Comparison of ENCODE assay signal across 19 cellular contexts in genomic region chr1:228007801-228008341, GRCh38. TPM values are rescaled to one million over a fixed set of nuclear protein-coding genes. Genes with fewer than 3 reads are reported as not detected.
A peak's percentile ranks its signal among the peaks of the same experiment; 100 is the strongest.
DNase-seq lines count a peak whose midpoint lies in the region; ATAC-seq, FAIRE-seq and TF ChIP-seq lines count a peak whose summit lies in the region.
"Had no signal": no experiment of that assay in that cellular context is flagged by ENCODE, and none has a peak within 500 bp of the region (broad histone marks: within the 10 kb centered on the region; RNA-seq: fewer than 3 reads in every experiment).

No MANE protein-coding gene starts in this region.

- BruUV-seq in HepG2 (replicated peaks; lab: Mats Ljungman, UMichigan) = no TSS peak

- no peak for FAIRE-seq in HepG2 (lab: Jason Lieb, UNC)
- FAIRE-seq: colon had no signal

- POLR2A ChIA-PET in CD4-positive, alpha-beta T cell (lab: Charles Lee) = no interaction called here
- POLR2A ChIA-PET in HepG2 (lab: Yijun Ruan, JAX) = no interaction called here

- in situ Hi-C loops in HepG2 (cut with HindIII; ENCODE audit: extremely low pct_ligation_motif_present, low pct_unique_long_range_greater_than_20kb) = no loop called here

- peak overlapping the region; percentile 36 for H3K18ac ChIP-seq in neuronal stem cell (ENCODE audit: low read length)

- H3K4me2 ChIP-seq in neuronal stem cell (ENCODE audit: insufficient read depth, low read length, poor library complexity, severe bottlenecking) (peak overlapping the region; percentile 60), HepG2 (ENCODE audit: low read depth, low read length) (no peak overlapping the region)

- no peak for TF ChIP-seq CTCF in CD4-positive, alpha-beta T cell (IDR thresholded peaks at IDR 0.05)
- TF ChIP-seq CTCF in esophagus squamous epithelium (IDR thresholded peaks at IDR 0.05) (no peak), HepG2 (CRISPR knock-in tag; IDR thresholded peaks at IDR 0.05) (no peak), mesothelial cell of epicardium (IDR thresholded peaks at IDR 0.05; ENCODE audit: unreplicated experiment) (no peak)

- H3K36me3 Mint-ChIP-seq in CD4-positive, alpha-beta T cell (ENCODE audit: low read depth) = no peaks in the 10 kb centered on the region
- H3K36me3 Mint-ChIP-seq in mesothelial cell of epicardium = no peaks in the 10 kb centered on the region

- no peaks in the 10 kb centered on the region for H3K9me3 Mint-ChIP-seq in CD4-positive, alpha-beta T cell
- no peaks in the 10 kb centered on the region for H3K9me3 Mint-ChIP-seq in mesothelial cell of epicardium
- H3K9me3 Mint-ChIP-seq: T-helper 1 cell treated with Interleukin-12 subunit alpha and Interleukin-12 subunit beta and Interleukin-4 antibody, amounts not matched to agents 30 μg/mL and 1 μg/mL, for 36 hours had no signal

- H3K4me1 Mint-ChIP-seq in CD4-positive, alpha-beta T cell (ENCODE audit: low read depth) = peaks cover 4% of the 10 kb centered on the region
- peaks cover 12% of the 10 kb centered on the region for H3K4me1 Mint-ChIP-seq in mesothelial cell of epicardium

- H3K9ac ChIP-seq in HUES64 (ENCODE audit: low read depth, low read length) (no peak overlapping the region), neuronal stem cell (ENCODE audit: low read depth, low read length, poor library complexity) (no peak overlapping the region), HepG2 (ENCODE audit: insufficient read depth, low read depth, low read length) (no peak overlapping the region)

- 0 out of 2 replicates have a peak, but pooled peaks cover 3% of the 10 kb centered on the region for H4K20me1 ChIP-seq in HepG2 (ENCODE audit: insufficient read depth, low read length)

- no peak overlapping the region for H3K14ac ChIP-seq in neuronal stem cell (ENCODE audit: low read length)

- H3K4me3 ChIP-seq in HUES64 (ENCODE audit: low read length) (peak overlapping the region; percentile 43), esophagus squamous epithelium (peak overlapping the region in 3 of 4 donors; percentile 34 to 62 (median 46)), neuronal stem cell (ENCODE audit: low read length in 2 of 2) (peak overlapping the region in 1 of 2 donors; percentile 17), HepG2 (replicated peaks in 1 of 3; ENCODE audit: insufficient read depth in 1 of 3, low read depth in 2 of 3, low read length in 3 of 3) (no peak overlapping the region)
- H3K4me3 ChIP-seq: ovary had no signal

- H3K9me3 ChIP-seq in CD4-positive, alpha-beta T cell (ENCODE audit: control insufficient read depth, low read length) = no peaks in the 10 kb centered on the region
- no peaks in the 10 kb centered on the region for H3K9me3 ChIP-seq in HUES64 (ENCODE audit: insufficient read depth, low read depth, low read length)
- H3K9me3 ChIP-seq in esophagus squamous epithelium = no peaks in the 10 kb centered on the region
- no peaks in the 10 kb centered on the region for H3K9me3 ChIP-seq in neuronal stem cell (replicated peaks in 1 of 2; ENCODE audit: control insufficient read depth in 2 of 2, insufficient read depth in 1 of 2, low read depth in 1 of 2, low read length in 2 of 2)
- no peaks in the 10 kb centered on the region for H3K9me3 ChIP-seq in HepG2 (ENCODE audit: low read length)
- H3K9me3 ChIP-seq: ovary had no signal

- no peak overlapping the region for H4K8ac ChIP-seq in neuronal stem cell (ENCODE audit: low read depth, low read length)

- H3K4ac ChIP-seq in neuronal stem cell (ENCODE audit: low read length) = no peak overlapping the region

- H2BK5ac ChIP-seq in neuronal stem cell (ENCODE audit: low read length) = no peak overlapping the region

- no peak for TF ChIP-seq RAD21 in HepG2 (CRISPR knock-in tag; IDR thresholded peaks at IDR 0.05)

- CTCF ChIA-PET in CD4-positive, alpha-beta T cell (lab: Charles Lee) = no interaction called here
- CTCF ChIA-PET in HepG2 (lab: Yijun Ruan, JAX; ENCODE audit: low intra/inter-chr PET ratio, low total read pairs) = no interaction called here

- H3K79me2 ChIP-seq in HepG2 (ENCODE audit: insufficient read depth, low read length) = no peaks in the 10 kb centered on the region

- 8% methylated on average over 22 of the region's 23 CpGs for WGBS in HUES64
- 7 to 8% methylated on average over 2 to 21 of the region's 23 CpGs for WGBS in esophagus squamous epithelium, 2 donors
- WGBS in neuronal stem cell (ENCODE audit: extremely low coverage in 2 of 2, insufficient read length in 2 of 2, insufficient replicate concordance in 1 of 2), 2 donors = no CpG with 5 or more reads among the region's 23 CpGs
- 14% methylated on average over 20 of the region's 23 CpGs for WGBS in HepG2 (ENCODE audit: low lambda C conversion rate)

- peak overlapping the region; percentile 51 for H3K4me3 Mint-ChIP-seq in CD4-positive, alpha-beta T cell
- H3K4me3 Mint-ChIP-seq in mesothelial cell of epicardium = no peak overlapping the region
- H3K4me3 Mint-ChIP-seq: activated CD4-positive, alpha-beta T cell treated with anti-CD3 and anti-CD28 coated beads for 36 hours; T-helper 1 cell treated with Interleukin-12 subunit alpha and Interleukin-12 subunit beta and Interleukin-4 antibody, amounts not matched to agents 30 μg/mL and 1 μg/mL, for 36 hours had no signal

- H3K27ac ChIP-seq in CD4-positive, alpha-beta T cell (ENCODE audit: low read depth, low read length) = no peak overlapping the region
- H3K27ac ChIP-seq in HUES64 (ENCODE audit: low read depth, low read length) = no peak overlapping the region
- peak overlapping the region in 2 of 4 donors; percentile 54 to 62 for H3K27ac ChIP-seq in esophagus squamous epithelium
- no peak overlapping the region for H3K27ac ChIP-seq in neuronal stem cell (replicated peaks; ENCODE audit: low read length)
- no peak overlapping the region for H3K27ac ChIP-seq in HepG2 (ENCODE audit: extremely low read length, insufficient read depth, low read length)
- H3K27ac ChIP-seq: ovary had no signal

- no peak for ATAC-seq in CD4-positive, alpha-beta T cell (ENCODE audit: poor library complexity)
- no peak for ATAC-seq in HepG2
- ATAC-seq: activated CD4-positive, alpha-beta T cell treated with anti-CD3 and anti-CD28 coated beads for 36 hours; Panc1 had no signal

- no peak overlapping the region for H4K91ac ChIP-seq in neuronal stem cell (ENCODE audit: low read depth, low read length, poor library complexity)

- H3K79me1 ChIP-seq in neuronal stem cell (ENCODE audit: low read depth, low read length) = no peaks in the 10 kb centered on the region

- TF ChIP-seq POLR2A in esophagus squamous epithelium (IDR thresholded peaks at IDR 0.05) (no peak), HepG2 (IDR thresholded peaks at IDR 0.05; ENCODE audit: insufficient read depth in 1 of 2, low read depth in 2 of 2, low read length in 2 of 2) (no peak)

- H3K36me3 ChIP-seq in HUES64 (ENCODE audit: insufficient read depth, low read length) (no peaks in the 10 kb centered on the region), esophagus squamous epithelium (no peaks in the 10 kb centered on the region), neuronal stem cell (replicated peaks in 1 of 2; ENCODE audit: control insufficient read depth in 2 of 2, insufficient read depth in 2 of 2, low read length in 2 of 2) (no peaks in the 10 kb centered on the region), HepG2 (replicated peaks in 1 of 2; ENCODE audit: control insufficient read depth in 1 of 2, insufficient read depth in 2 of 2, low read length in 2 of 2) (no peaks in the 10 kb centered on the region)
- H3K36me3 ChIP-seq: ovary had no signal

- H2BK120ac ChIP-seq in neuronal stem cell (ENCODE audit: low read depth, low read length) = no peak overlapping the region

- peak overlapping the region; percentile 86 for H2AK5ac ChIP-seq in neuronal stem cell (ENCODE audit: low read depth, low read length)

- H3K27me3 Mint-ChIP-seq in CD4-positive, alpha-beta T cell = peaks cover 70% of the 10 kb centered on the region
- H3K27me3 Mint-ChIP-seq in mesothelial cell of epicardium (ENCODE audit: low read depth) = peaks cover 92% of the 10 kb centered on the region

- H2BK15ac ChIP-seq in neuronal stem cell (ENCODE audit: low read length) = no peak overlapping the region

- H2AFZ ChIP-seq in neuronal stem cell (ENCODE audit: low read length) (no peak overlapping the region), HepG2 (ENCODE audit: low read length) (no peak overlapping the region)

- peak overlapping the region; percentile 30 for H2BK12ac ChIP-seq in neuronal stem cell (ENCODE audit: low read length)

- no peak for TF ChIP-seq EP300 in HepG2 (IDR thresholded peaks at IDR 0.05; ENCODE audit: low read depth in 2 of 2, low read length in 2 of 2)
- TF ChIP-seq EP300 in HepG2 (CRISPR knock-in tag; IDR thresholded peaks at IDR 0.05; ENCODE audit: borderline replicate concordance) = no peak

- intact Hi-C loops in CD4-positive, alpha-beta T cell (cut with DNase I, micrococcal nuclease) = no loop called here
- intact Hi-C loops in esophagus squamous epithelium (cut with DNase I) = no loop called here
- intact Hi-C loops in HepG2 (cut with micrococcal nuclease; ENCODE audit: unreplicated experiment) = no loop called here

- no peak overlapping the region for H3K27ac Mint-ChIP-seq in CD4-positive, alpha-beta T cell
- no peak overlapping the region for H3K27ac Mint-ChIP-seq in mesothelial cell of epicardium
- H3K27ac Mint-ChIP-seq: activated CD4-positive, alpha-beta T cell treated with anti-CD3 and anti-CD28 coated beads for 36 hours; T-helper 1 cell treated with Interleukin-12 subunit alpha and Interleukin-12 subunit beta and Interleukin-4 antibody, amounts not matched to agents 30 μg/mL and 1 μg/mL, for 36 hours had no signal

- H3K4me1 ChIP-seq in HUES64 (ENCODE audit: insufficient read depth, low read length) = peaks cover 10% of the 10 kb centered on the region; the same call in 1 of the 2 replicates
- H3K4me1 ChIP-seq in esophagus squamous epithelium = peaks cover 4 to 66% (median 7%) of the 10 kb centered on the region in 3 donors
- H3K4me1 ChIP-seq in neuronal stem cell (ENCODE audit: control insufficient read depth in 2 of 2, insufficient read depth in 1 of 2, low read depth in 1 of 2, low read length in 2 of 2) = peaks cover 0 to 9% of the 10 kb centered on the region in 2 donors
- no peaks in the 10 kb centered on the region for H3K4me1 ChIP-seq in HepG2 (ENCODE audit: insufficient read depth, low read length)

- H3K27me3 ChIP-seq in CD4-positive, alpha-beta T cell (ENCODE audit: control insufficient read depth, insufficient read depth, low read length) = peaks cover 61% of the 10 kb centered on the region
- H3K27me3 ChIP-seq in HUES64 (ENCODE audit: insufficient read depth, low read length) (peaks cover 98% of the 10 kb centered on the region), esophagus squamous epithelium (peaks cover 0 to 97% (median 5%) of the 10 kb centered on the region in 4 donors), neuronal stem cell (ENCODE audit: control insufficient read depth in 3 of 3, insufficient read depth in 3 of 3, low read depth in 1 of 3, low read length in 3 of 3) (peaks cover 52 to 98% (median 89%) of the 10 kb centered on the region in 3 experiments), HepG2 (ENCODE audit: control insufficient read depth in 1 of 2, insufficient read depth in 2 of 2, low read length in 2 of 2) (peaks cover 15 to 74% of the 10 kb centered on the region in 2 experiments)
- H3K27me3 ChIP-seq: ovary had no signal

- H3K23ac ChIP-seq in neuronal stem cell (ENCODE audit: low read depth, low read length, poor library complexity) = peak overlapping the region; percentile 59

- DNase-seq in CD4-positive, alpha-beta T cell = peak in 1 of 10 experiments; percentile 25
- DNase-seq in esophagus squamous epithelium (lab: John Stamatoyannopoulos, UW) (no peak), neuronal stem cell (ENCODE audit: low spot score) (no peak), HepG2 (ENCODE audit: low spot score) (no peak), SW480 (ENCODE audit: low spot score) (no peak), HuH-7.5 (ENCODE audit: low spot score) (no peak), mesothelial cell of epicardium (ENCODE audit: low spot score in 2 of 2, unreplicated experiment in 2 of 2) (no peak)
- DNase-seq: activated CD4-positive, alpha-beta T cell treated with anti-CD3 and anti-CD28 coated beads for 36 hours; AML-193; HCEC 1CT; Kasumi-1; NCI-H526 treated with DMSO at 0.1 percent for 48 hours; stimulated activated CD4-positive, alpha-beta T cell treated with anti-CD3 and anti-CD28 coated beads, Interleukin-12 subunit alpha, Interleukin-12 subunit beta, amount 100 ng/mL, for 4 hours had no signal

RNA-seq across cellular contexts. Expression of gene WNT3A, which starts 1.1 kb away (rescaled TPM):
- total RNA-seq in CD4-positive, alpha-beta T cell = under 1 TPM; 0.08 to 0.14 TPM
- 3.4 TPM for polyA plus RNA-seq in HUES64 (2013, experiment 1 of 2)
- 3.3 TPM for polyA plus RNA-seq in HUES64 (2013, experiment 2 of 2)
- total RNA-seq in esophagus squamous epithelium (1 to 10 TPM in 2 of 4 donors, under 1 TPM in 2; 0.76 to 2.7 (median 1.3) TPM), HepG2 (2016; rRNA removed; fragmentation: Illumina TruSeq; extraction: Trizol) (not detected in 2 replicates), mesothelial cell of epicardium (0.09 to 0.16 TPM in 2 of 3 replicates, not detected in the other)
- 0.01 TPM for polyA plus RNA-seq in neuronal stem cell (2013, experiment 1 of 2)
- 0.01 TPM for polyA plus RNA-seq in neuronal stem cell (2013, experiment 2 of 2)
- total RNA-seq in HepG2 (2016; cell fraction: cytosol; rRNA removed; fragmentation: Illumina TruSeq; extraction: Trizol; ENCODE audit: low read depth) = not detected in 2 replicates
- total RNA-seq in HepG2 (2016; cell fraction: insoluble cytoplasmic fraction; rRNA removed; fragmentation: Illumina TruSeq; extraction: Trizol) = not detected in 2 replicates
- total RNA-seq in HepG2 (2016; cell fraction: membrane; rRNA removed; fragmentation: Illumina TruSeq; extraction: Trizol) = not detected in 2 replicates
- total RNA-seq in HepG2 (2016; cell fraction: nucleus; rRNA removed; fragmentation: Illumina TruSeq; extraction: Trizol) = not detected in 2 replicates
- not detected in 2 replicates for polyA plus RNA-seq in HepG2 (2011; rRNA removed)
- polyA plus RNA-seq in HepG2 (2011; cell fraction: cytosol; rRNA removed) = not detected in 2 replicates
- not detected in 2 replicates for polyA plus RNA-seq in HepG2 (2011; cell fraction: nucleus; rRNA removed)
- not detected in 2 replicates for polyA plus RNA-seq in HepG2 (2012)
- not detected in 2 replicates for polyA plus RNA-seq in HepG2 (2016; cell fraction: cytosol; fragmentation: Illumina TruSeq; extraction: Trizol; ENCODE audit: low read depth)
- polyA plus RNA-seq in HepG2 (2016; cell fraction: insoluble cytoplasmic fraction; fragmentation: Illumina TruSeq; extraction: Trizol; ENCODE audit: low read depth) = not detected in 2 replicates
- polyA plus RNA-seq in HepG2 (2016; cell fraction: membrane; fragmentation: Illumina TruSeq; extraction: Trizol; ENCODE audit: low read depth) = not detected in 2 replicates
- not detected in 2 replicates for polyA plus RNA-seq in HepG2 (2016; cell fraction: nucleus; fragmentation: Illumina TruSeq; extraction: Trizol; ENCODE audit: insufficient read depth, low read depth)
- polyA minus RNA-seq in HepG2 (2011; rRNA and poly(A)+ RNA removed; ENCODE audit: low replicate concordance) = not detected in 2 replicates
- polyA minus RNA-seq in HepG2 (2011; cell fraction: cytosol; rRNA and poly(A)+ RNA removed) = not detected in 2 replicates
- not detected in 2 replicates for polyA minus RNA-seq in HepG2 (2011; cell fraction: nucleus; rRNA and poly(A)+ RNA removed)
- total RNA-seq: activated CD4-positive, alpha-beta T cell treated with anti-CD3 and anti-CD28 coated beads for 36 hours; lung microvascular endothelial cell; ovary had no signal
- polyA plus RNA-seq: ovary had no signal

Comparison
In these comparisons a context has a peak if more than half of its experiments do, and no peak if none do; other contexts are left out.
1. H3K4me3 ChIP-seq: peak in HUES64 (single experiment) and esophagus squamous epithelium (3 of 4); none in HepG2 (0 of 3).